ENCODE assay signal across 20 cellular contexts in genomic region chr16:57106767-57107166, GRCh38. TPM values are rescaled to one million over a fixed set of nuclear protein-coding genes. Genes with fewer than 3 reads are reported as not detected.
DNase-seq lines count a peak whose midpoint lies in the region; ATAC-seq and TF ChIP-seq lines count a peak whose summit lies in the region.
"Had no signal": no experiment of that assay in that cellular context is flagged by ENCODE, and none has a peak within 500 bp of the region (broad histone marks: within the 10 kb centered on the region; RNA-seq: fewer than 3 reads in every experiment).

No MANE protein-coding gene starts in this region.

- POLR2A ChIA-PET in PC-3 (lab: Charles Lee; ENCODE audit: unreplicated experiment), result no interaction called here

- TF ChIP-seq CTCF in PC-3 (conservative IDR thresholded peaks at IDR 0.05; ENCODE audit: low read depth, low read length), result no peak

- H3K4me1 ChIP-seq in PC-3 (ENCODE audit: insufficient read depth, low read length), result no peaks in the 10 kb centered on the region
- H3K4me1 ChIP-seq: prostate gland had no signal

- H3K27ac ChIP-seq in PC-3 (ENCODE audit: low read length), result no peak overlapping the region
- H3K27ac ChIP-seq: 22Rv1, C4-2B, esophagus squamous epithelium, prostate gland, SK-N-MC, thyroid gland had no signal

- no TSS peak for BruUV-seq in PC-3 (replicated peaks; lab: Mats Ljungman, UMichigan)

- no peaks in the 10 kb centered on the region for H3K9me2 ChIP-seq in PC-3 (replicated peaks; ENCODE audit: low read length)

- H3K9me3 ChIP-seq in PC-3 (ENCODE audit: low read length), result no peaks in the 10 kb centered on the region
- H3K9me3 ChIP-seq: esophagus squamous epithelium, prostate gland, thyroid gland had no signal

- H4K20me1 ChIP-seq in PC-3 (ENCODE audit: low read length), result no peaks in the 10 kb centered on the region

- DNase-seq in DMS 273 (lab: John Stamatoyannopoulos, UW; ENCODE audit: unreplicated experiment), result peak; percentile 17
- no peak for DNase-seq in DMS 273 treated with DMSO at 0.1 percent for 48 hours (lab: John Stamatoyannopoulos, UW)
- DNase-seq in PC-3, result peak; percentile 19
- DNase-seq in dermis microvascular lymphatic vessel endothelial cell (ENCODE audit: low read depth in 2 of 2), result peak; percentile 26 to 33
- peak; percentile 30 to 55 for DNase-seq in lung microvascular endothelial cell (ENCODE audit: low read depth in 2 of 2)
- DNase-seq in NCI-H1417 treated with DMSO at 0.1 percent for 48 hours (lab: John Stamatoyannopoulos, UW), result no peak
- no peak for DNase-seq in OCI-M2 (lab: John Stamatoyannopoulos, UW; ENCODE audit: unreplicated experiment)
- DNase-seq: activated CD4-positive, alpha-beta T cell treated with anti-CD3 and anti-CD28 coated beads, Interleukin-2, amount 10 ng/mL, durations not matched to agents 24 days and 14 days; activated naive CD4-positive, alpha-beta T cell treated with anti-CD3 and anti-CD28 coated beads, Interleukin-2, amount 10 ng/mL, durations not matched to agents 7 days and 5 days; DMS79; esophagus squamous epithelium; glutamatergic neuron; NCI-H1694 treated with DMSO at 0.1 percent for 48 hours; NCI-H345; thyroid gland had no signal

- CTCF ChIA-PET in PC-3 (lab: Charles Lee), result interaction anchor here (0.6 kb wide), 1 partner anchor 405 kb away, joined by 23 read pairs; no protein-coding TSS in a partner anchor

- no peak overlapping the region for H2AFZ ChIP-seq in PC-3 (ENCODE audit: low read length)

- intact Hi-C loops in PC-3 (cut with micrococcal nuclease), result no loop called here

- no peak overlapping the region for H3K4me2 ChIP-seq in PC-3 (ENCODE audit: low read length)

- no peaks in the 10 kb centered on the region for H3K27me3 ChIP-seq in PC-3 (ENCODE audit: low read length)
- H3K27me3 ChIP-seq: esophagus squamous epithelium, thyroid gland had no signal

- ATAC-seq in PC-3, result no peak
- no peak for ATAC-seq in HG03039 (IDR thresholded peaks at IDR 0.05; ENCODE audit: unreplicated experiment)

- no peak overlapping the region for H3K9ac ChIP-seq in PC-3 (ENCODE audit: low read length)

- no peaks in the 10 kb centered on the region for H3K36me3 ChIP-seq in PC-3 (ENCODE audit: low read depth, low read length)
- H3K36me3 ChIP-seq: esophagus squamous epithelium, prostate gland, thyroid gland had no signal

- H3K4me3 ChIP-seq in PC-3 (ENCODE audit: low read length), result no peak overlapping the region
- H3K4me3 ChIP-seq: esophagus squamous epithelium, prostate gland, SK-N-MC, thyroid gland had no signal

- H3K79me2 ChIP-seq in PC-3 (ENCODE audit: low read length), result no peaks in the 10 kb centered on the region

- H3F3A ChIP-seq in PC-3 (ENCODE audit: low read length, unreplicated experiment), result no peaks in the 10 kb centered on the region

RNA-seq across cellular contexts. Expression of gene CPNE2, which starts 14.4 kb away (rescaled TPM):
- total RNA-seq in PC-3 (2014; rRNA removed) (14.5 and 18.1 TPM in 2 replicates), dermis microvascular lymphatic vessel endothelial cell (54.4 and 61.1 TPM in 2 replicates), lung microvascular endothelial cell (41.0 and 41.5 TPM in 2 replicates)

Comparison
In these comparisons a context has a peak if more than half of its experiments do, and no peak if none do; other contexts are left out.
1. DNase-seq: peak in DMS 273 (single experiment), PC-3 (single experiment), dermis microvascular lymphatic vessel endothelial cell (2 of 2) and lung microvascular endothelial cell (2 of 2); none in DMS 273 treated with DMSO at 0.1 percent for 48 hours (single experiment), NCI-H1417 treated with DMSO at 0.1 percent for 48 hours (single experiment) and OCI-M2 (single experiment).